9 cellular contexts compared by ENCODE assay signal in genomic region chr3:190225186-190225692, GRCh38.
DNase-seq lines count a peak whose midpoint lies in the region; ATAC-seq, FAIRE-seq and TF ChIP-seq lines count a peak whose summit lies in the region.
"Had no signal": no experiment of that assay in that cellular context is flagged by ENCODE, and none has a peak within 500 bp of the region (broad histone marks: within the 10 kb centered on the region; RNA-seq: fewer than 3 reads in every experiment).

No MANE protein-coding gene starts in this region.

- TF ChIP-seq POLR2A in K562 (conservative IDR thresholded peaks at IDR 0.05) = no peak

- TF ChIP-seq RAD21 in K562 (CRISPR knock-in tag; conservative IDR thresholded peaks at IDR 0.05 in 1 of 2, IDR thresholded peaks at IDR 0.05 in 1 of 2) = no peak

- no peaks in the 10 kb centered on the region for H4K20me1 ChIP-seq in K562 (replicated peaks; ENCODE audit: control insufficient read depth, insufficient read depth, low read length)

- H3K9me1 ChIP-seq in K562 (ENCODE audit: control insufficient read depth, insufficient read depth, low read length) = no peaks in the 10 kb centered on the region

- intact Hi-C loops in K562 (cut with micrococcal nuclease) (no loop called here), posterior cingulate gyrus (cut with DNase I) (loop anchor here (2.0 kb wide), 2 partner anchors 98 to 200 kb away; partner anchors contain the start of gene CLDN1)

- H3K9ac ChIP-seq in K562 (ENCODE audit: insufficient read depth in 1 of 2, low read depth in 2 of 2, low read length in 2 of 2) (no peak overlapping the region), mesendoderm (ENCODE audit: low read length) (no peak overlapping the region)

- no peaks in the 10 kb centered on the region for H3K79me1 ChIP-seq in mesendoderm (ENCODE audit: low read length)

- no peak for TF ChIP-seq EP300 in K562 (IDR thresholded peaks at IDR 0.05; ENCODE audit: low read length)

- H3K18ac ChIP-seq in mesendoderm (ENCODE audit: low read length) = no peak overlapping the region

- POLR2A ChIA-PET in K562 (lab: Yijun Ruan, JAX) = no interaction called here

- H3K27ac ChIP-seq in K562 (ENCODE audit: extremely low read depth, low read depth, low read length) (no peak overlapping the region), mesendoderm (ENCODE audit: low read depth, low read length) (no peak overlapping the region)
- H3K27ac ChIP-seq: neutrophil had no signal

- no peak overlapping the region for H3K23ac ChIP-seq in mesendoderm (ENCODE audit: low read length)

- no peaks in the 10 kb centered on the region for H3K36me3 ChIP-seq in K562 (ENCODE audit: control insufficient read depth, insufficient read depth, low read length)
- H3K36me3 ChIP-seq in mesendoderm (ENCODE audit: control insufficient read depth, insufficient read depth, low read length) = no peaks in the 10 kb centered on the region
- H3K36me3 ChIP-seq: neutrophil had no signal

- no peak overlapping the region for H2BK5ac ChIP-seq in mesendoderm (ENCODE audit: low read length)

- H2BK15ac ChIP-seq in mesendoderm (replicated peaks; ENCODE audit: low read depth) = no peak overlapping the region

- no peak overlapping the region for H3K56ac ChIP-seq in mesendoderm (ENCODE audit: low read length)

- H2AFZ ChIP-seq in K562 (ENCODE audit: low read depth, low read length) = no peak overlapping the region

- no peak overlapping the region for H4K5ac ChIP-seq in mesendoderm (ENCODE audit: low read length)

- CTCF ChIA-PET in K562 (lab: Yijun Ruan, JAX; ENCODE audit: low intra/inter-chr PET ratio) = no interaction called here

- no peaks in the 10 kb centered on the region for H3K4me1 ChIP-seq in K562 (replicated peaks in 1 of 2; ENCODE audit: control insufficient read depth in 2 of 2, insufficient read depth in 2 of 2, low read length in 2 of 2)
- H3K4me1 ChIP-seq in mesendoderm (ENCODE audit: control insufficient read depth, low read depth, low read length) = no peaks in the 10 kb centered on the region

- H4K8ac ChIP-seq in mesendoderm (ENCODE audit: low read depth, low read length) = no peak overlapping the region

- no peaks in the 10 kb centered on the region for H3K9me3 ChIP-seq in K562 (replicated peaks; ENCODE audit: control insufficient read depth, insufficient read depth, low read depth, low read length)
- H3K9me3 ChIP-seq: neutrophil had no signal

- TF ChIP-seq CTCF in LNCAP (IDR thresholded peaks at IDR 0.05) (peak; percentile 56; the same call in 1 of the 2 replicates), K562 (IDR thresholded peaks at IDR 0.05 in 2 of 3, conservative IDR thresholded peaks at IDR 0.05 in 1 of 3; ENCODE audit: insufficient read depth in 2 of 3, low read depth in 1 of 3, low read length in 3 of 3) (no peak)

- no peak overlapping the region for H3K4me2 ChIP-seq in K562 (ENCODE audit: insufficient read depth, low read length)
- H3K4me2 ChIP-seq in mesendoderm (ENCODE audit: low read length) = no peak overlapping the region

- FAIRE-seq in K562 (lab: Jason Lieb, UNC) = no peak

- H2AK5ac ChIP-seq in mesendoderm (ENCODE audit: low read length) = no peak overlapping the region

- BruUV-seq in K562 (replicated peaks; lab: Mats Ljungman, UMichigan) = no TSS peak

- H3K27me3 ChIP-seq in K562 (ENCODE audit: control insufficient read depth in 2 of 2, insufficient read depth in 2 of 2, low read length in 2 of 2) = no peaks in the 10 kb centered on the region
- no peaks in the 10 kb centered on the region for H3K27me3 ChIP-seq in mesendoderm (ENCODE audit: insufficient read depth, low read length, poor library complexity)

- in situ Hi-C loops in K562 (cut with MboI) = no loop called here

- H3K4me3 ChIP-seq in K562 = no peak overlapping the region
- no peak overlapping the region for H3K4me3 ChIP-seq in mesendoderm (ENCODE audit: low read length)

- WGBS in K562 (ENCODE audit: insufficient coverage, low coverage, missing lambda C conversion rate) = 0% methylated on average over 2 of the region's 2 CpGs
- no CpG with 5 or more reads among the region's 2 CpGs for WGBS in mesendoderm (ENCODE audit: extremely low coverage, insufficient coverage, low lambda C conversion rate)

- no peak for ATAC-seq in K562

- H3K79me2 ChIP-seq in K562 (ENCODE audit: control insufficient read depth, insufficient read depth, low read length) (no peaks in the 10 kb centered on the region), mesendoderm (ENCODE audit: control insufficient read depth, insufficient read depth, low read length) (no peaks in the 10 kb centered on the region)

- no peak overlapping the region for H2BK120ac ChIP-seq in mesendoderm (ENCODE audit: low read depth, low read length)

- no peak overlapping the region for H3K4ac ChIP-seq in mesendoderm (ENCODE audit: low read depth, low read length)

- DNase-seq in DMS79 treated with DMSO at 0.1 percent for 48 hours (lab: John Stamatoyannopoulos, UW) = peak; percentile 4
- no peak for DNase-seq in DMS79 (lab: John Stamatoyannopoulos, UW)
- DNase-seq in K562 (ENCODE audit: extremely low read depth in 1 of 4, low spot score in 3 of 4) = no peak
- DNase-seq in mesendoderm = peak; percentile 40
- no peak for DNase-seq in NCI-H2029 (lab: John Stamatoyannopoulos, UW)
- DNase-seq in mucosa of gallbladder (ENCODE audit: low spot score) = no peak
- DNase-seq in posterior cingulate gyrus = no peak

TF ChIP-seq in K562, 482 proteins besides CTCF, POLR2A, EP300 and RAD21:
- TF ChIP-seq ZNF395 (CRISPR knock-in tag; IDR thresholded peaks at IDR 0.05) = no peak
- peak; percentile 15; the same call in 1 of the 2 replicates for TF ChIP-seq ZNF512 (tag; IDR thresholded peaks at IDR 0.05)

Comparison
In these comparisons a context has a peak if more than half of its experiments do, and no peak if none do; other contexts are left out.
1. DNase-seq: peak in DMS79 treated with DMSO at 0.1 percent for 48 hours (single experiment) and mesendoderm (single experiment); none in DMS79 (single experiment), K562 (0 of 4), NCI-H2029 (single experiment), mucosa of gallbladder (single experiment) and posterior cingulate gyrus (0 of 10).